ENCODE assay signal across 17 cellular contexts in genomic region chr12:90484130-90484529, GRCh38.
"Had no signal": no experiment of that assay in that cellular context is flagged by ENCODE, and none has a peak within 500 bp of the region (broad histone marks: within the 10 kb centered on the region; RNA-seq: fewer than 3 reads in every experiment).

No MANE protein-coding gene starts in this region.

- H3K27ac Mint-ChIP-seq: activated CD8-positive, alpha-beta T cell treated with anti-CD3 and anti-CD28 coated beads, Interleukin-2, amount 10 ng/mL, durations not matched to agents 7 days and 5 days; activated naive CD4-positive, alpha-beta T cell treated with anti-CD3 and anti-CD28 coated beads, Interleukin-2, amount 50 U/mL, for 72 hours; stimulated activated memory B cell treated with anti-CD40 and anti-IgM and Interleukin-4, amounts not matched to agents 10 μg/mL and 1 μg/mL and 100 μg/mL, for 72 hours had no signal

- H3K4me1 ChIP-seq: lower lobe of right lung, pancreas, tibial nerve had no signal

- H3K36me3 Mint-ChIP-seq: activated naive CD4-positive, alpha-beta T cell treated with anti-CD3 and anti-CD28 coated beads, Interleukin-2, amount 50 U/mL, for 72 hours; stimulated activated memory B cell treated with anti-CD40 and anti-IgM and Interleukin-4, amounts not matched to agents 10 μg/mL and 1 μg/mL and 100 μg/mL, for 72 hours had no signal

- H3K27ac ChIP-seq: dorsolateral prefrontal cortex, lower lobe of right lung, pancreas, tibial nerve, VCaP had no signal

- H3K4me3 ChIP-seq: dorsolateral prefrontal cortex, lower lobe of right lung, pancreas, tibial nerve had no signal

- H3K4me1 Mint-ChIP-seq: stimulated activated memory B cell treated with anti-CD40 and anti-IgM and Interleukin-4, amounts not matched to agents 10 μg/mL and 1 μg/mL and 100 μg/mL, for 72 hours had no signal

- H3K4me3 Mint-ChIP-seq: activated CD8-positive, alpha-beta T cell treated with anti-CD3 and anti-CD28 coated beads, Interleukin-2, amount 10 ng/mL, durations not matched to agents 7 days and 5 days; stimulated activated memory B cell treated with anti-CD40 and anti-IgM and Interleukin-4, amounts not matched to agents 10 μg/mL and 1 μg/mL and 100 μg/mL, for 72 hours had no signal

- H3K9me3 ChIP-seq: lower lobe of right lung, pancreas, tibial nerve had no signal

- H3K27me3 Mint-ChIP-seq: stimulated activated memory B cell treated with anti-CD40 and anti-IgM and Interleukin-4, amounts not matched to agents 10 μg/mL and 1 μg/mL and 100 μg/mL, for 72 hours had no signal

- H3K27me3 ChIP-seq: dorsolateral prefrontal cortex, pancreas, tibial nerve had no signal

- DNase-seq: activated CD4-positive, alpha-beta T cell treated with anti-CD3 and anti-CD28 coated beads for 4 hours; activated CD8-positive, alpha-beta memory T cell treated with anti-CD3 and anti-CD28 coated beads, Interleukin-2, amount 50 U/mL, for 4 hours; activated CD8-positive, alpha-beta T cell treated with anti-CD3 and anti-CD28 coated beads, Interleukin-2, amount 10 ng/mL, durations not matched to agents 7 days and 5 days; activated gamma-delta T cell; activated T-cell treated with anti-CD3 and anti-CD28 coated beads, Interleukin-2, amount 50 U/mL, for 48 hours; dorsolateral prefrontal cortex; kidney glomerular epithelial cell; lower lobe of right lung; midbrain; pancreas; T-helper 1 cell; T1000 had no signal

- H3K36me3 ChIP-seq: lower lobe of right lung, pancreas, tibial nerve had no signal

- H3K9me3 Mint-ChIP-seq: activated naive CD4-positive, alpha-beta T cell treated with anti-CD3 and anti-CD28 coated beads, Interleukin-2, amount 50 U/mL, for 72 hours had no signal

- ATAC-seq: activated CD8-positive, alpha-beta T cell treated with anti-CD3 and anti-CD28 coated beads, Interleukin-2, amount 10 ng/mL, durations not matched to agents 7 days and 5 days; activated naive CD4-positive, alpha-beta T cell treated with anti-CD3 and anti-CD28 coated beads, Interleukin-2, amount 50 U/mL, for 72 hours; lower lobe of right lung; pancreas; SK-N-SH treated with all-trans-retinoic acid at 6 μM for 48 hours; stimulated activated memory B cell treated with anti-CD40 and anti-IgM and Interleukin-4, amounts not matched to agents 10 μg/mL and 1 μg/mL and 100 μg/mL, for 72 hours had no signal
